ENCODE assay signal across 8 cellular contexts in the genomic region with DNA sequence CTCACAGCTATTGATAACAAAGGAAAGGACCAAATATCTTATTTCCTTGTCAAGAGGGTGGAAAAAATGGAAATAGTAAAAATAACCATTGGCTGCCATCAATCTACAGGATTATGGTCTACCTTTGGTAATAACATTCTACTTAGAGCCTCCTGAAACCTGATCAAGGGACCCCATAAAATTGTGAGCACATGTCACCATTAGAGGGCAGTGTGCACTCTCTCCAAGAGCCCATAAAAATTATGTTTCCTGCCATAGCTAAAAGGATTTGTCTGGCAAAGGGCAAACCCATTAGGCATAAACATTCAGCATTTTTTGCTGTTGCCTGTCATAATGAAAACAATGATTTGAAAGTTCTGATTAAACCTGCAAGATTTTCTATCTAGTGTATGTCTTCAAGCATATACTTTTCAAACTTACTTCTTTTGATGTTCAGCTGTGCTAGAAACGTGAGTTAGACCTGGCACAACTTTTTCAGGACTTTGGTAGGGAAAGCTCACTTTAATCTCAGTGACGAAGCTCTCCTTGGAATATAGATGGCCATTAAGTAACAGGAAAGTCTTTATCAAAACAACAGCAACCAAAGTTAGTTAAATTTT.
A peak's percentile ranks its signal among the peaks of the same experiment; 100 is the strongest.
DNase-seq lines count a peak whose midpoint lies in the region; ATAC-seq and TF ChIP-seq lines count a peak whose summit lies in the region.

No MANE protein-coding gene starts in this region.

- H3K4me2 ChIP-seq in DND-41 (ENCODE audit: insufficient read depth, low read length): no peak overlapping the region

- H3K79me2 ChIP-seq in DND-41 (ENCODE audit: insufficient read depth, low read length): no peaks in the 10 kb centered on the region

- H3K4me3 ChIP-seq in DND-41 (ENCODE audit: low read depth in 1 of 2, low read length in 2 of 2) (no peak overlapping the region), fibroblast of pulmonary artery (replicated peaks; ENCODE audit: low read depth, low read length) (no peak overlapping the region)

- peaks cover 14% of the 10 kb centered on the region for H3K27me3 ChIP-seq in DND-41 (ENCODE audit: insufficient read depth, low read length, poor library complexity)

- peak; percentile 51 for DNase-seq in DND-41
- DNase-seq in HPDE6-E6E7 (ENCODE audit: extremely low spot score): peak; percentile 79
- peak; percentile 90 for DNase-seq in NCI-H82 (lab: John Stamatoyannopoulos, UW)
- DNase-seq in activated T-cell treated with anti-CD3 and anti-CD28 coated beads for 4 hours: peak; percentile 43
- DNase-seq in fibroblast of pulmonary artery (ENCODE audit: low read depth): peak; percentile 78
- DNase-seq in non-pigmented ciliary epithelial cell (ENCODE audit: low read depth): peak; percentile 14

- no peaks in the 10 kb centered on the region for H3K36me3 ChIP-seq in DND-41 (ENCODE audit: insufficient read depth, low read length)

- no peak overlapping the region for H3K27ac ChIP-seq in DND-41 (ENCODE audit: low read length)

- TF ChIP-seq CTCF in DND-41 (IDR thresholded peaks at IDR 0.05; ENCODE audit: borderline replicate concordance, extremely low read depth, low read length, poor library complexity, severe bottlenecking) (peak; percentile 89), fibroblast of pulmonary artery (IDR thresholded peaks at IDR 0.05; ENCODE audit: low read length, missing control alignments) (peak; percentile 85)

- H3K9ac ChIP-seq in DND-41 (ENCODE audit: low read depth, low read length): no peak overlapping the region

- no peaks in the 10 kb centered on the region for H3K4me1 ChIP-seq in DND-41 (ENCODE audit: insufficient read depth, low read length)

- no peaks in the 10 kb centered on the region for H3K9me3 ChIP-seq in DND-41 (ENCODE audit: insufficient read depth, low read length, severe bottlenecking)

- no peak overlapping the region for H2AFZ ChIP-seq in DND-41 (ENCODE audit: low read depth, low read length)

- ATAC-seq in DND-41 (ENCODE audit: insufficient read depth, low read depth) (peak; percentile 68; the same call in 2 of the 3 replicates), GM21367 (IDR thresholded peaks at IDR 0.05; ENCODE audit: unreplicated experiment) (no peak), GM19324 (IDR thresholded peaks at IDR 0.05; ENCODE audit: low FRiP score, unreplicated experiment) (no peak)

- no peaks in the 10 kb centered on the region for H4K20me1 ChIP-seq in DND-41 (ENCODE audit: insufficient read depth, low read length)

Comparison
In these comparisons a context has a peak if more than half of its experiments do, and no peak if none do; other contexts are left out.
1. DNase-seq: peak in every context shown above with its lines; median percentile 90 in NCI-H82; 79 in HPDE6-E6E7; 78 in fibroblast of pulmonary artery; 51 in DND-41; 43 in activated T-cell treated with anti-CD3 and anti-CD28 coated beads for 4 hours; 14 in non-pigmented ciliary epithelial cell.